In the genomic region with DNA sequence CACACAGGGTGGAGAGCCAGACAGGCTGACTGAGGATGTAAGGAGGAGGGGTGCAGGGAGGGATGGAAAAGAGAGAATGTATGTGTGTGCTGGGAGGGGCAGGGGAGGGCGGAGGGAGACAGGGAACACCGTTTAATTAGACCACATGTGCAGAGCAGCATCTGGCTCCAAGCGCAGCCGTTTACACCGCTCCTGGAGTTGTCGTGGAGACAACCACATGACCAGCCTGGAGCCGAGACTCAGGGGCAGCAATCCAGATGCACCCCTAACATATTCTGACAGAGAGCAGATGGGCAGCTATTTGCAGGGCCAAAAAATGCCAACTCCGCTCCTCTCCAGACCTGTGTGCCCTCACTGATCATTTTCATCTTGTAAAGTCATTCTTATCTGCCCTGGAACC, we compare ENCODE assay signal across 15 cellular contexts.
A peak's percentile ranks its signal among the peaks of the same experiment; 100 is the strongest.
DNase-seq lines count a peak whose midpoint lies in the region; FAIRE-seq and TF ChIP-seq lines count a peak whose summit lies in the region.
"Had no signal": no experiment of that assay in that cellular context is flagged by ENCODE, and none has a peak within 500 bp of the region (broad histone marks: within the 10 kb centered on the region; RNA-seq: fewer than 3 reads in every experiment).

No MANE protein-coding gene starts in this region.

- DNase-seq in NCI-H748 (lab: John Stamatoyannopoulos, UW; ENCODE audit: unreplicated experiment) (peak; percentile 55), NCI-H748 treated with DMSO at 0.1 percent for 48 hours (lab: John Stamatoyannopoulos, UW) (no peak), NCI-H2171 treated with DMSO at 0.1 percent for 48 hours (lab: John Stamatoyannopoulos, UW) (peak; percentile 98), dorsolateral prefrontal cortex (peak in 8 of 10 donors; percentile 43 to 81 (median 64)), posterior cingulate gyrus (peak in 9 of 10 donors; percentile 32 to 92 (median 61)), D721Med (ENCODE audit: insufficient read length, low spot score) (no peak), SW480 (ENCODE audit: low spot score) (no peak), GM20000 (ENCODE audit: low spot score) (no peak)
- DNase-seq: activated T-cell treated with anti-CD3 and anti-CD28 coated beads, Interleukin-2, amount 50 U/mL, for 48 hours; cortex of kidney; HCEC 1CT; mammary epithelial cell; PC-9 had no signal

- peak overlapping the region in 5 of 59 donors; percentile 6 to 46 (median 18) for H3K27ac ChIP-seq in dorsolateral prefrontal cortex
- H3K27ac ChIP-seq: PC-9, skin epidermis had no signal

- intact Hi-C loops in dorsolateral prefrontal cortex (cut with DNase I): no loop called here
- intact Hi-C loops in posterior cingulate gyrus (cut with DNase I): no loop called here

- no peak for FAIRE-seq in D721Med (lab: Jason Lieb, UNC)
- FAIRE-seq: A204.1 had no signal

- H3K27me3 ChIP-seq in dorsolateral prefrontal cortex: no peaks in the 10 kb centered on the region

- H3K4me3 ChIP-seq in dorsolateral prefrontal cortex: no peak overlapping the region
- H3K4me3 ChIP-seq: PC-9, skin epidermis had no signal

- TF ChIP-seq CTCF in dorsolateral prefrontal cortex (IDR thresholded peaks at IDR 0.05 in 54 of 56, conservative IDR thresholded peaks at IDR 0.05 in 2 of 56; ENCODE audit: low read depth in 1 of 56, partially characterized antibody in 56 of 56) (no peak), D721Med (IDR thresholded peaks at IDR 0.05; ENCODE audit: insufficient read depth, missing control alignments) (no peak), GM20000 (IDR thresholded peaks at IDR 0.05; ENCODE audit: extremely low read depth, missing control alignments) (no peak)

Comparison
In these comparisons a context has a peak if more than half of its experiments do, and no peak if none do; other contexts are left out.
1. DNase-seq: peak in NCI-H748 (single experiment), NCI-H2171 treated with DMSO at 0.1 percent for 48 hours (single experiment), dorsolateral prefrontal cortex (8 of 10) and posterior cingulate gyrus (9 of 10); none in NCI-H748 treated with DMSO at 0.1 percent for 48 hours (single experiment), D721Med (single experiment), SW480 (single experiment) and GM20000 (single experiment).